Comparison of ENCODE assay signal across 29 cellular contexts in the genomic region with DNA sequence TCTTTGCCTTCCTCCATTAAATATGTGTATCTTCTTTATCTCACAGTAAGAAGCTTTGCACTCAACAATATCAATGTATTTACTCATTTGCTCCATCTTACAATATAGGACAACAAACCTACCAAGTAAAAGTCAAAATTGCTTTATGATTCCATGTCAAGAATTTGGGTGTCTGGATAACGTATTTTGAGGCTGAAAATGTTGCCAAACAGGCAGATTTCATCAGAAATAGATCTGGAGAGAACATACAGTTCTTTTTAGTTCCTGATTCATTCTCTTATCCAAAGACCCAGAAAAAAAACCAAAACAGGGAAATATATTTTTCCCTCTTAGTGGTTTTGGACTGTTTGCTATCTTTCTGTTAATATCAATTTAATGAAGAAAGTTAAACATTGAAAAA.
"Had no signal": no experiment of that assay in that cellular context is flagged by ENCODE, and none has a peak within 500 bp of the region (broad histone marks: within the 10 kb centered on the region; RNA-seq: fewer than 3 reads in every experiment).

No MANE protein-coding gene starts in this region.

- H3K27me3 ChIP-seq: esophagus squamous epithelium, foreskin keratinocyte, gastroesophageal sphincter, heart left ventricle, neural progenitor cell, right atrium auricular region, spleen, tibial nerve, upper lobe of left lung had no signal

- H3K9me3 Mint-ChIP-seq: nephron had no signal

- H3K4me1 Mint-ChIP-seq: central memory CD8-positive, alpha-beta T cell; mesothelial cell of epicardium; naive thymus-derived CD4-positive, alpha-beta T cell; nephron; neural progenitor cell; stimulated activated memory B cell treated with anti-CD40 and anti-IgM and Interleukin-4, amounts not matched to agents 10 μg/mL and 1 μg/mL and 100 μg/mL, for 72 hours had no signal

- H3K27me3 Mint-ChIP-seq: central memory CD8-positive, alpha-beta T cell; effector memory CD8-positive, alpha-beta T cell; naive thymus-derived CD4-positive, alpha-beta T cell; stimulated activated memory B cell treated with anti-CD40 and anti-IgM and Interleukin-4, amounts not matched to agents 10 μg/mL and 1 μg/mL and 100 μg/mL, for 72 hours had no signal

- H2AFZ ChIP-seq: neural progenitor cell had no signal

- H3K27ac ChIP-seq: esophagus squamous epithelium, foreskin keratinocyte, gastroesophageal sphincter, heart left ventricle, neural progenitor cell, prostate gland, right atrium auricular region, skin epidermis, spleen, thoracic aorta, tibial nerve, upper lobe of left lung had no signal

- H3K4me3 Mint-ChIP-seq: central memory CD8-positive, alpha-beta T cell; effector memory CD8-positive, alpha-beta T cell; mesothelial cell of epicardium; naive thymus-derived CD4-positive, alpha-beta T cell; nephron; neural progenitor cell; stimulated activated memory B cell treated with anti-CD40 and anti-IgM and Interleukin-4, amounts not matched to agents 10 μg/mL and 1 μg/mL and 100 μg/mL, for 72 hours had no signal

- H3K4me3 ChIP-seq: esophagus squamous epithelium, gastroesophageal sphincter, heart left ventricle, lung, neural progenitor cell, prostate gland, right atrium auricular region, skin epidermis, spleen, thoracic aorta, tibial nerve, upper lobe of left lung had no signal

- H3K36me3 ChIP-seq: esophagus squamous epithelium, gastroesophageal sphincter, heart left ventricle, neural progenitor cell, prostate gland, right atrium auricular region, spleen, thoracic aorta, tibial nerve, upper lobe of left lung had no signal

- H3K36me3 Mint-ChIP-seq: mesothelial cell of epicardium; naive thymus-derived CD4-positive, alpha-beta T cell; stimulated activated memory B cell treated with anti-CD40 and anti-IgM and Interleukin-4, amounts not matched to agents 10 μg/mL and 1 μg/mL and 100 μg/mL, for 72 hours had no signal

- DNase-seq: cortex of kidney; effector memory CD8-positive, alpha-beta T cell; erythroblast; esophagus squamous epithelium; foreskin keratinocyte; heart left ventricle; hippocampal formation; kidney; mesenchymal stem cell; naive thymus-derived CD4-positive, alpha-beta T cell; spleen; stimulated activated CD4-positive, alpha-beta T cell treated with anti-CD3 and anti-CD28 coated beads, Interleukin-4, amount 100 ng/mL, for 4 hours; stimulated activated naive CD8-positive, alpha-beta T cell treated with anti-CD3 and anti-CD28 coated beads, Interleukin-15, Interleukin-2, amounts not matched to agents 100 U/mL and 50 U/mL, for 24 hours; substantia nigra; upper lobe of left lung had no signal

- H3K27ac Mint-ChIP-seq: effector memory CD8-positive, alpha-beta T cell; mesothelial cell of epicardium; naive thymus-derived CD4-positive, alpha-beta T cell; nephron; neural progenitor cell; stimulated activated memory B cell treated with anti-CD40 and anti-IgM and Interleukin-4, amounts not matched to agents 10 μg/mL and 1 μg/mL and 100 μg/mL, for 72 hours had no signal

- H3K9me3 ChIP-seq: esophagus squamous epithelium, prostate gland, right atrium auricular region, thoracic aorta, tibial nerve, upper lobe of left lung had no signal

- H3K9ac ChIP-seq: neural progenitor cell had no signal

- H3K4me2 ChIP-seq: neural progenitor cell had no signal

- ATAC-seq: effector memory CD8-positive, alpha-beta T cell; foreskin keratinocyte; gastroesophageal sphincter; heart left ventricle; left lobe of liver; naive thymus-derived CD4-positive, alpha-beta T cell; sciatic nerve; stimulated activated memory B cell treated with anti-CD40 and anti-IgM and Interleukin-4, amounts not matched to agents 10 μg/mL and 1 μg/mL and 100 μg/mL, for 72 hours; stimulated activated naive CD8-positive, alpha-beta T cell treated with anti-CD3 and anti-CD28 coated beads, Interleukin-15, Interleukin-2, amounts not matched to agents 100 U/mL and 50 U/mL, for 24 hours had no signal

- H3K4me1 ChIP-seq: esophagus squamous epithelium, foreskin keratinocyte, gastroesophageal sphincter, heart left ventricle, neural progenitor cell, prostate gland, right atrium auricular region, spleen, tibial nerve, upper lobe of left lung had no signal
